ENCODE assay signal across 9 cellular contexts in the genomic region with DNA sequence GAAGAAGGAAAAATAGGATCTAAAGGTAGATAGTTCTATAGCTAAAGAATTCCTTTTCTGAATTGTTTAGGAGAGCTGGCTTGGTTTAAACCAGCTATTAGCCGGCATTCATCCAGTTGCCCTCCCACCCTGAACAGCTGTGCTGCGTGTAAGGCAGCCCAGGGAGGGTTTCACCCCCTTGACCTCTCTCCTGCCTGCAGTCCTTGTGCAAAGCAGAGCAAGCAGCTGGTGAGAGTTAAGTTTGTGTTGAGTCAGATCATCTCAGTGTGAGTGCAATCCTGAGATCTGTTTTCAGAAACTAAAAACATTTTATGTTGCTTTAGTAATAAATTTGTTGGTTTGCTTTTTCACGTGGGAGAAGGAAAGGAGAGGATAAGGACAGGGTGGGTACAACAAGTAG. TPM values are rescaled to one million over a fixed set of nuclear protein-coding genes. Genes with fewer than 3 reads are reported as not detected.
DNase-seq lines count a peak whose midpoint lies in the region; ATAC-seq and TF ChIP-seq lines count a peak whose summit lies in the region.
"Had no signal": no experiment of that assay in that cellular context is flagged by ENCODE, and none has a peak within 500 bp of the region (broad histone marks: within the 10 kb centered on the region; RNA-seq: fewer than 3 reads in every experiment).

No MANE protein-coding gene starts in this region.

- H3K4me1 ChIP-seq in Caco-2, result peaks cover 35% of the 10 kb centered on the region
- H3K4me1 ChIP-seq in Panc1 (ENCODE audit: control insufficient read depth, insufficient read depth, low read length), result peaks cover 40% of the 10 kb centered on the region
- peaks cover 33% of the 10 kb centered on the region for H3K4me1 ChIP-seq in parathyroid adenoma

- H3K4me1 Mint-ChIP-seq in Caco-2 (ENCODE audit: low read depth, unreplicated experiment), result peaks cover 34% of the 10 kb centered on the region

- no peak overlapping the region for H3K4me3 Mint-ChIP-seq in Caco-2 (ENCODE audit: unreplicated experiment)
- H3K4me3 Mint-ChIP-seq: naive B cell had no signal

- H3K36me3 ChIP-seq in Caco-2 (ENCODE audit: control insufficient read depth, insufficient read depth, low read length) (no peaks in the 10 kb centered on the region), Panc1 (ENCODE audit: control insufficient read depth, insufficient read depth, low read length) (no peaks in the 10 kb centered on the region), parathyroid adenoma (ENCODE audit: control insufficient read depth, insufficient read depth, low read length) (no peaks in the 10 kb centered on the region)

- no peak overlapping the region for H3K4me2 ChIP-seq in parathyroid adenoma (ENCODE audit: low read length)

- peaks cover 6% of the 10 kb centered on the region for H3K79me2 ChIP-seq in parathyroid adenoma

- CTCF ChIA-PET in Caco-2 (lab: Charles Lee) (interaction anchor here (1.5 kb wide), 1 partner anchor 37 kb away, joined by 3 read pairs; no protein-coding TSS in a partner anchor), Panc1 (lab: Charles Lee) (interaction anchor here (0.5 to 0.8 kb wide), 2 partner anchors 36 to 39 kb away, joined by 3 to 4 read pairs; no protein-coding TSS in a partner anchor)

- H3K9me3 Mint-ChIP-seq in Caco-2 (ENCODE audit: unreplicated experiment), result no peaks in the 10 kb centered on the region
- H3K9me3 Mint-ChIP-seq: naive B cell had no signal

- H3K4me3 ChIP-seq in Caco-2 (ENCODE audit: low read depth, low read length) (no peak overlapping the region), Panc1 (ENCODE audit: low read depth in 2 of 2, low read length in 2 of 2) (no peak overlapping the region), parathyroid adenoma (ENCODE audit: low read depth, low read length) (no peak overlapping the region)

- ATAC-seq in Panc1 (peak; percentile 60; the same call in 1 of the 2 replicates), GM21529 (IDR thresholded peaks at IDR 0.05; ENCODE audit: unreplicated experiment) (no peak)

- no peaks in the 10 kb centered on the region for H3K27me3 ChIP-seq in Caco-2 (replicated peaks; ENCODE audit: control insufficient read depth, insufficient read depth, low read length)
- H3K27me3 ChIP-seq in Panc1 (ENCODE audit: control insufficient read depth, insufficient read depth, low read length), result no peaks in the 10 kb centered on the region
- no peaks in the 10 kb centered on the region for H3K27me3 ChIP-seq in parathyroid adenoma (ENCODE audit: control insufficient read depth, insufficient read depth, low read length)

- H2AFZ ChIP-seq in parathyroid adenoma, result no peak overlapping the region

- H3K36me3 Mint-ChIP-seq in Caco-2 (ENCODE audit: insufficient read depth, unreplicated experiment), result peaks cover 12% of the 10 kb centered on the region
- H3K36me3 Mint-ChIP-seq: naive B cell had no signal

- POLR2A ChIA-PET in Caco-2 (lab: Charles Lee), result no interaction called here
- POLR2A ChIA-PET in Panc1 (lab: Charles Lee), result no interaction called here

- H3K9me3 ChIP-seq in Caco-2, result no peaks in the 10 kb centered on the region
- no peaks in the 10 kb centered on the region for H3K9me3 ChIP-seq in Panc1 (ENCODE audit: control insufficient read depth, insufficient read depth, low read depth, low read length)
- H3K9me3 ChIP-seq in parathyroid adenoma (ENCODE audit: control insufficient read depth, low read length), result no peaks in the 10 kb centered on the region

- no peak overlapping the region for H3K9ac ChIP-seq in parathyroid adenoma

- TF ChIP-seq POLR2A in erythroblast (IDR thresholded peaks at IDR 0.05; ENCODE audit: low read length), result no peak

- peak overlapping the region; percentile 27 for H3K27ac Mint-ChIP-seq in Caco-2 (ENCODE audit: unreplicated experiment)

- in situ Hi-C loops in Panc1 (cut with HindIII; ENCODE audit: low pct_unique_long_range_greater_than_20kb, low sequenced_read_pairs), result loop anchor here (25.0 kb wide), 1 partner anchor 144 kb away; a partner anchor contains a TSS

- peak overlapping the region; percentile 68 for H3K27ac ChIP-seq in Panc1 (ENCODE audit: low read length)
- H3K27ac ChIP-seq in parathyroid adenoma, result peak overlapping the region; percentile 96

- DNase-seq in Caco-2 (no peak), Panc1 (ENCODE audit: low read depth, low spot score) (no peak), erythroblast (lab: John Stamatoyannopoulos, UW) (peak; percentile 56 to 58), C1 segment of cervical spinal cord (lab: John Stamatoyannopoulos, UW) (no peak), iPS-NIHi11 (ENCODE audit: low spot score) (no peak), hippocampal formation (lab: John Stamatoyannopoulos, UW) (no peak)
- DNase-seq: naive B cell had no signal

- no peaks in the 10 kb centered on the region for H3K27me3 Mint-ChIP-seq in Caco-2 (ENCODE audit: insufficient read depth, unreplicated experiment)
- H3K27me3 Mint-ChIP-seq: naive B cell had no signal

- BruUV-seq in Caco-2 (replicated peaks; lab: Mats Ljungman, UMichigan) (no TSS peak), Panc1 (replicated peaks; lab: Mats Ljungman, UMichigan) (no TSS peak)

- no peak for TF ChIP-seq CTCF in Caco-2 (IDR thresholded peaks at IDR 0.05; ENCODE audit: insufficient read depth in 1 of 2, low read depth in 1 of 2, low read length in 1 of 2, severe bottlenecking in 1 of 2, unreplicated experiment in 1 of 2)
- no peak for TF ChIP-seq CTCF in Panc1 (IDR thresholded peaks at IDR 0.05)
- TF ChIP-seq CTCF in parathyroid adenoma (IDR thresholded peaks at IDR 0.05), result no peak

- intact Hi-C loops in Caco-2 (cut with micrococcal nuclease; ENCODE audit: unreplicated experiment) (no loop called here), Panc1 (cut with micrococcal nuclease; ENCODE audit: unreplicated experiment) (no loop called here)

RNA-seq across cellular contexts. Expression of a gene that starts 13.0 kb away (rescaled TPM):
- total RNA-seq in Caco-2 (2022) (16.5 and 18.5 TPM in 2 replicates), Panc1 (2021; ENCODE audit: unreplicated experiment) (10.7 TPM)
- polyA plus RNA-seq in Panc1 (2012; ENCODE audit: insufficient read length), result 6.8 TPM

RNA-seq across cellular contexts. Expression of a gene that starts 13.9 kb away (rescaled TPM):
- total RNA-seq in Caco-2 (2022), result 8.5 and 8.6 TPM in 2 replicates
- total RNA-seq in Panc1 (2021; ENCODE audit: unreplicated experiment), result 14.6 TPM
- 19.1 TPM for polyA plus RNA-seq in Panc1 (2012; ENCODE audit: insufficient read length)

RNA-seq across cellular contexts. Expression of a gene that starts 46.5 kb away (rescaled TPM):
- total RNA-seq in Caco-2 (2022) (114 and 123 TPM in 2 replicates), Panc1 (2021; ENCODE audit: unreplicated experiment) (76.8 TPM)
- 151 TPM for polyA plus RNA-seq in Panc1 (2012; ENCODE audit: insufficient read length)

Comparison
In these comparisons a context has a peak if more than half of its experiments do, and no peak if none do; other contexts are left out.
1. DNase-seq: peak in erythroblast (2 of 2); none in Caco-2 (0 of 2), Panc1 (single experiment), C1 segment of cervical spinal cord (0 of 14), iPS-NIHi11 (single experiment) and hippocampal formation (0 of 2).